In the genomic region with DNA sequence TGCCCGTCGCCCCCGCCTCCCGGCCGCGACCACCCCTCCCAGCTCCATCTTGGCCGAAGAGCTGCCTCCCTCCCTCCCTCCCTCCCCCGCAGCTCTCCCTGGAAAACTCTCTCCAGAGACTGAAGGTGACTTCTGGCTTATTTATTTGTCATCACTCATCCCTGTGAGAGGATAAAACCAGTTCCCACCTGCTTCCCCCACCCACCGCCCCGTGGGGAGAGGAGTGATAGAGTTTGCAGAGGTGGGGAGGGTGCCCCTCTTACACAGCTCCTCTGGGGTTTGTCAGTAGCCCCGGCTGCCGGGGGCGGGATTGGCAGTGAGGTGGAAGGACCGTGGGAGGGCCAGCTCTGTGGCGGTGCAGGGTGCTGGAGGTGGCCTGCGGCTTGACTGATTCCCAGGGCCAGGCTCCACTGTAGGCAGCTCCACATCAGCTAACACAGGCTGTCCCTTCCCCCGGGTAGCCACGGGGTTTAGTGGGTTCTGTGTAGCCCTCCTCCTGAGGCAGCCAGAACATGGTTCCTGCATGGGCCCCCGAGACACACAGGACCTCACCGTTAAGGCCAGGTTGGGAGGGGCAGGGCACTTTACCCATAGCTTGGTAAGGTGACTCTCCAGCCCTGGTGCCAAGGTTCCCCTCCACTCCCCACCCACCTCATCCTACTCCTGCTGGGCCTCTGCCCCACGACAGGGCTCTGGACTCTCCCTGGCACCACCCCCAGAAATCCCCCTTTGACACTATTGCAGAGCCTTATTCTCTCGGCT, we compare ENCODE assay signal across 10 cellular contexts.
A peak's percentile ranks its signal among the peaks of the same experiment; 100 is the strongest.
DNase-seq lines count a peak whose midpoint lies in the region; ATAC-seq and TF ChIP-seq lines count a peak whose summit lies in the region.
"Had no signal": no experiment of that assay in that cellular context is flagged by ENCODE, and none has a peak within 500 bp of the region (broad histone marks: within the 10 kb centered on the region; RNA-seq: fewer than 3 reads in every experiment).

No MANE protein-coding gene starts in this region.

- intact Hi-C loops in Caco-2 (cut with micrococcal nuclease; ENCODE audit: unreplicated experiment) = no loop called here
- intact Hi-C loops in PC-9 (cut with micrococcal nuclease; ENCODE audit: unreplicated experiment) = no loop called here
- intact Hi-C loops in right cardiac atrium (cut with DNase I) = no loop called here
- intact Hi-C loops in left lung (cut with DNase I) = no loop called here

- no peaks in the 10 kb centered on the region for H3K9me2 ChIP-seq in PC-9 (ENCODE audit: insufficient read depth)

- ATAC-seq in right cardiac atrium = peak in 1 of 2 donors; percentile 13
- ATAC-seq in GM19467 (IDR thresholded peaks at IDR 0.05; ENCODE audit: unreplicated experiment) = no peak
- no peak for ATAC-seq in left lung

- H3K27ac Mint-ChIP-seq in Caco-2 (ENCODE audit: unreplicated experiment) = no peak overlapping the region
- no peak overlapping the region for H3K27ac Mint-ChIP-seq in progenitor cell of endocrine pancreas

- WGBS in right cardiac atrium = 19% methylated on average over 22 of the region's 22 CpGs

- H3K36me3 ChIP-seq in Caco-2 (ENCODE audit: control insufficient read depth, insufficient read depth, low read length) (no peaks in the 10 kb centered on the region), PC-9 (ENCODE audit: low read depth) (no peaks in the 10 kb centered on the region), left lung (no peaks in the 10 kb centered on the region)

- no peak overlapping the region for H3K4me3 ChIP-seq in Caco-2 (ENCODE audit: low read depth, low read length)
- peak overlapping the region; percentile 61; the same call in 1 of the 2 replicates for H3K4me3 ChIP-seq in PC-9
- H3K4me3 ChIP-seq in right cardiac atrium (ENCODE audit: low read length) = peak overlapping the region; percentile 48
- H3K4me3 ChIP-seq in left lung = peak overlapping the region in 1 of 2 donors; percentile 34

- H3K9me3 Mint-ChIP-seq in Caco-2 (ENCODE audit: unreplicated experiment) (no peaks in the 10 kb centered on the region), progenitor cell of endocrine pancreas (ENCODE audit: low read depth) (no peaks in the 10 kb centered on the region)

- POLR2A ChIA-PET in Caco-2 (lab: Charles Lee) = interaction anchor here (0.5 to 0.6 kb wide), 2 partner anchors 31 to 72 kb away, joined by 3 to 7 read pairs; no protein-coding TSS in a partner anchor
- POLR2A ChIA-PET in PC-9 (lab: Charles Lee; ENCODE audit: unreplicated experiment) = interaction anchor here (0.6 kb wide), 1 partner anchor 65 kb away, joined by 19 read pairs; the partner anchor contains the start of gene CDK18

- peaks cover 28% of the 10 kb centered on the region for H3K27me3 Mint-ChIP-seq in Caco-2 (ENCODE audit: insufficient read depth, unreplicated experiment)
- H3K27me3 Mint-ChIP-seq in progenitor cell of endocrine pancreas = peaks cover 54% of the 10 kb centered on the region

- H3K27me3 ChIP-seq in Caco-2 (replicated peaks; ENCODE audit: control insufficient read depth, insufficient read depth, low read length) (peaks cover 14% of the 10 kb centered on the region), PC-9 (ENCODE audit: insufficient read depth, low read depth) (no peaks in the 10 kb centered on the region; the same call in 1 of the 2 replicates), right cardiac atrium (ENCODE audit: control insufficient read depth, insufficient read depth) (no peaks in the 10 kb centered on the region), left lung (peaks cover 29 to 75% of the 10 kb centered on the region in 2 donors)

- H3F3A ChIP-seq in PC-9 (ENCODE audit: insufficient read depth, low read depth) = peaks cover 9% of the 10 kb centered on the region

- peak overlapping the region; percentile 57 for H3K4me3 Mint-ChIP-seq in Caco-2 (ENCODE audit: unreplicated experiment)
- H3K4me3 Mint-ChIP-seq in progenitor cell of endocrine pancreas (ENCODE audit: low read depth) = peak overlapping the region; percentile 59

- H3K9me3 ChIP-seq in Caco-2 (no peaks in the 10 kb centered on the region), PC-9 (ENCODE audit: insufficient read depth, low read depth) (no peaks in the 10 kb centered on the region), right cardiac atrium (ENCODE audit: control insufficient read depth, low read length) (no peaks in the 10 kb centered on the region), left lung (no peaks in the 10 kb centered on the region)

- DNase-seq in Caco-2 = no peak
- peak in 1 of 2 experiments; percentile 42 for DNase-seq in PC-9
- DNase-seq in right cardiac atrium = no peak
- no peak for DNase-seq in progenitor cell of endocrine pancreas (ENCODE audit: low spot score, unreplicated experiment)
- DNase-seq in COLO829 (ENCODE audit: low spot score) = no peak
- DNase-seq in NCI-H1105 (lab: John Stamatoyannopoulos, UW) = no peak
- DNase-seq in left lung = no peak
- DNase-seq: activated gamma-delta T cell, T-helper 9 cell had no signal

- BruUV-seq in Caco-2 (replicated peaks; lab: Mats Ljungman, UMichigan) (no TSS peak), PC-9 (replicated peaks; lab: Mats Ljungman, UMichigan) (no TSS peak)

- H3K4me1 ChIP-seq in Caco-2 = peaks cover 8% of the 10 kb centered on the region
- H3K4me1 ChIP-seq in PC-9 (replicated peaks; ENCODE audit: insufficient read depth) = peaks cover 8% of the 10 kb centered on the region
- no peaks in the 10 kb centered on the region for H3K4me1 ChIP-seq in right cardiac atrium (ENCODE audit: control insufficient read depth, insufficient read depth, low read length)
- peaks cover 0 to 3% of the 10 kb centered on the region in 2 donors for H3K4me1 ChIP-seq in left lung

- H3K4me1 Mint-ChIP-seq in Caco-2 (ENCODE audit: low read depth, unreplicated experiment) (peaks cover 10% of the 10 kb centered on the region), progenitor cell of endocrine pancreas (ENCODE audit: low read depth) (peaks cover 25% of the 10 kb centered on the region)

- no peaks in the 10 kb centered on the region for H3K79me2 ChIP-seq in PC-9 (ENCODE audit: low read depth)

- no peak for TF ChIP-seq CTCF in Caco-2 (IDR thresholded peaks at IDR 0.05; ENCODE audit: insufficient read depth in 1 of 2, low read depth in 1 of 2, low read length in 1 of 2, severe bottlenecking in 1 of 2, unreplicated experiment in 1 of 2)
- TF ChIP-seq CTCF in PC-9 (conservative IDR thresholded peaks at IDR 0.05) = no peak
- TF ChIP-seq CTCF in progenitor cell of endocrine pancreas (IDR thresholded peaks at IDR 0.05; ENCODE audit: unreplicated experiment) = no peak
- TF ChIP-seq CTCF in left lung (IDR thresholded peaks at IDR 0.05) = no peak

- H2AFZ ChIP-seq in PC-9 = 0 out of 2 replicates have a peak overlapping the region, but pooled peaks have one; percentile 60

- peak overlapping the region; percentile 84 for H3K4me2 ChIP-seq in PC-9

- H3K27ac ChIP-seq in PC-9 (no peak overlapping the region), right cardiac atrium (ENCODE audit: low read length) (no peak overlapping the region), left lung (peak overlapping the region in 1 of 2 donors; percentile 64)

- CTCF ChIA-PET in Caco-2 (lab: Charles Lee) = interaction anchor here (0.6 to 1.3 kb wide), 3 partner anchors 22 to 88 kb away, joined by 3 to 9 read pairs (median 5); no protein-coding TSS in a partner anchor
- CTCF ChIA-PET in PC-9 (lab: Charles Lee) = interaction anchor here (0.6 kb wide), 1 partner anchor 14 kb away, joined by 4 read pairs; no protein-coding TSS in a partner anchor

- H3K36me3 Mint-ChIP-seq in Caco-2 (ENCODE audit: insufficient read depth, unreplicated experiment) = no peaks in the 10 kb centered on the region
- H3K36me3 Mint-ChIP-seq in progenitor cell of endocrine pancreas (ENCODE audit: insufficient read depth) = no peaks in the 10 kb centered on the region

- H4K20me1 ChIP-seq in PC-9 (ENCODE audit: insufficient read depth) = no peaks in the 10 kb centered on the region
